ENCODE assay signal across 8 cellular contexts in the genomic region with DNA sequence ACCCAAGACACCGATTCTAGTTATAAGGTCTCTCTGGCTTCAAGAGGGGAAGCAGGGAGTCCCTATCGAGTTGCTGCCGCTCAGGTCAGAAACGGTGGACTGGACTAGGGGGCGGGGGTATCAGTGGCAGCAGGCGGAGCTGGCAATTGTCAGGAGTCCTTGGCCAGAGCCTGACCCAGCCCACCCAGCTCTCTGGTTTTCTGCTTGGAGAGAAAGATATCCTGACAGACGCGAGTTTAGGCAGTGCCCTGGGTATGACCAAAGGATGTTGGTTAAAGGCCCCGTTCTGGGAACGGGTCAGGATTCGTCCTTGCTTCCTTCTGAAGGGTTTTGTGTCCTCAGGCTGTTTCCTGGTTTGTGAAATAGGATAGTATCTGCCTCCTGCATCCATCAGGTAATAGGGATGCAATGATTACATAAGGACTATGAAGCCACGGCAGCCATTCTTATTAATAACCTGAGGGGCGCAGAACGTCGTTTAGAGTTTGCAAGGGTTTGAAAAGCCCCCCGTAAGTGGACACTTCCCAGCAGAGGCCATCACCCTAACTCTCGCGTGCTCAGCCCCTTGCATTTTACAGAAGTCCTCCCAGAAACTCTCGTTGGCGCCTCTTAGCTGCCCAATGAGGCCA. TPM values are rescaled to one million over a fixed set of nuclear protein-coding genes. Genes with fewer than 3 reads are reported as not detected.
A peak's percentile ranks its signal among the peaks of the same experiment; 100 is the strongest.
DNase-seq lines count a peak whose midpoint lies in the region; ATAC-seq, FAIRE-seq and TF ChIP-seq lines count a peak whose summit lies in the region.

No MANE protein-coding gene starts in this region.

- H3K4me3 ChIP-seq in OCI-LY1 (ENCODE audit: low read depth, low read length, poor library complexity, severe bottlenecking), result peak overlapping the region; percentile 91
- H3K4me3 ChIP-seq in K562, result peak overlapping the region; percentile 72

- H3F3A ChIP-seq in OCI-LY1 (ENCODE audit: insufficient read depth, low read length), result peaks cover 8% of the 10 kb centered on the region

- intact Hi-C loops in K562 (cut with micrococcal nuclease), result loop anchor here (5.0 to 10.0 kb wide), 2 partner anchors 88 to 194 kb away; partner anchors contain the start of gene PISD

- TF ChIP-seq EP300 in K562 (IDR thresholded peaks at IDR 0.05; ENCODE audit: low read length), result no peak

- peak overlapping the region; percentile 86 for H3K4me3 Mint-ChIP-seq in T-helper 2 cell treated with Interferon-gamma antibody and Interleukin-4, amounts not matched to agents 5 μg/mL and 100 μg/mL, for 36 hours
- peak overlapping the region; percentile 92 to 97 (median 94) for H3K4me3 Mint-ChIP-seq in immature natural killer cell

- H3K27ac Mint-ChIP-seq in T-helper 2 cell treated with Interferon-gamma antibody and Interleukin-4, amounts not matched to agents 5 μg/mL and 100 μg/mL, for 36 hours, result peak overlapping the region; percentile 98
- H3K27ac Mint-ChIP-seq in immature natural killer cell, result peak overlapping the region; percentile 96 to 99 (median 98)

- peaks cover 49% of the 10 kb centered on the region for H3K4me1 ChIP-seq in OCI-LY1 (ENCODE audit: insufficient read depth, low read length, severe bottlenecking)
- H3K4me1 ChIP-seq in K562 (replicated peaks in 1 of 2; ENCODE audit: control insufficient read depth in 2 of 2, insufficient read depth in 2 of 2, low read length in 2 of 2), result peaks cover 32 to 45% of the 10 kb centered on the region in 2 experiments

- FAIRE-seq in K562 (lab: Jason Lieb, UNC), result peak; percentile 69

- POLR2A ChIA-PET in K562 (lab: Yijun Ruan, JAX), result interaction anchor here (0.8 to 1.5 kb wide), 8 partner anchors 8 to 218 kb away, joined by 3 to 4 read pairs (median 3); no protein-coding TSS in a partner anchor

- in situ Hi-C loops in K562 (cut with MboI), result no loop called here

- H3K27me3 Mint-ChIP-seq in T-helper 2 cell treated with Interferon-gamma antibody and Interleukin-4, amounts not matched to agents 5 μg/mL and 100 μg/mL, for 36 hours (ENCODE audit: low read depth), result no peaks in the 10 kb centered on the region
- H3K27me3 Mint-ChIP-seq in immature natural killer cell (ENCODE audit: low read depth in 3 of 3), result peaks cover 6 to 7% (median 6%) of the 10 kb centered on the region in 3 donors

- no peaks in the 10 kb centered on the region for H3K9me1 ChIP-seq in K562 (ENCODE audit: control insufficient read depth, insufficient read depth, low read length)

- no peaks in the 10 kb centered on the region for H3K9me3 ChIP-seq in OCI-LY1 (ENCODE audit: low read length)
- no peaks in the 10 kb centered on the region for H3K9me3 ChIP-seq in K562 (replicated peaks; ENCODE audit: control insufficient read depth, insufficient read depth, low read depth, low read length)

- H3K27ac ChIP-seq in OCI-LY1 (ENCODE audit: low read depth, low read length, poor library complexity, severe bottlenecking), result peak overlapping the region; percentile 94
- peak overlapping the region; percentile 100 for H3K27ac ChIP-seq in K562 (ENCODE audit: extremely low read depth, low read depth, low read length)

- 0% methylated on average over 20 of the region's 20 CpGs for WGBS in K562 (ENCODE audit: insufficient coverage, low coverage, missing lambda C conversion rate)

- no peaks in the 10 kb centered on the region for H3K9me2 ChIP-seq in OCI-LY1 (ENCODE audit: low read depth, low read length)

- TF ChIP-seq POLR2A in K562 (conservative IDR thresholded peaks at IDR 0.05), result peak; percentile 18; the same call in 1 of the 2 replicates

- no peak overlapping the region for H2AFZ ChIP-seq in OCI-LY1 (ENCODE audit: low read length)
- H2AFZ ChIP-seq in K562 (ENCODE audit: low read depth, low read length), result peak overlapping the region; percentile 97

- CTCF ChIA-PET in K562 (lab: Yijun Ruan, JAX; ENCODE audit: low intra/inter-chr PET ratio), result no interaction called here

- peaks cover 42% of the 10 kb centered on the region for H3K4me1 Mint-ChIP-seq in T-helper 2 cell treated with Interferon-gamma antibody and Interleukin-4, amounts not matched to agents 5 μg/mL and 100 μg/mL, for 36 hours (ENCODE audit: low read depth)
- peaks cover 50% of the 10 kb centered on the region in 2 donors for H3K4me1 Mint-ChIP-seq in immature natural killer cell

- TF ChIP-seq RAD21 in K562 (CRISPR knock-in tag; conservative IDR thresholded peaks at IDR 0.05 in 1 of 2, IDR thresholded peaks at IDR 0.05 in 1 of 2), result no peak

- H3K79me2 ChIP-seq in OCI-LY1 (ENCODE audit: insufficient read depth, low read length), result peaks cover 32% of the 10 kb centered on the region
- peaks cover 34% of the 10 kb centered on the region for H3K79me2 ChIP-seq in K562 (ENCODE audit: control insufficient read depth, insufficient read depth, low read length)

- no peaks in the 10 kb centered on the region for H4K20me1 ChIP-seq in OCI-LY1 (ENCODE audit: insufficient read depth, low read length)
- no peaks in the 10 kb centered on the region for H4K20me1 ChIP-seq in K562 (replicated peaks; ENCODE audit: control insufficient read depth, insufficient read depth, low read length)

- peaks cover 4% of the 10 kb centered on the region for H3K36me3 Mint-ChIP-seq in T-helper 2 cell treated with Interferon-gamma antibody and Interleukin-4, amounts not matched to agents 5 μg/mL and 100 μg/mL, for 36 hours (ENCODE audit: low read depth)
- no peaks in the 10 kb centered on the region for H3K36me3 Mint-ChIP-seq in immature natural killer cell

- TSS peak; percentile 42 for BruUV-seq in K562 (replicated peaks; lab: Mats Ljungman, UMichigan)

- DNase-seq in T-helper 2 cell treated with Interferon-gamma antibody and Interleukin-4, amounts not matched to agents 5 μg/mL and 100 μg/mL, for 36 hours (ENCODE audit: low spot score), result no peak
- DNase-seq in T-helper 2 cell (no peak), K562 (ENCODE audit: extremely low read depth in 1 of 4, low spot score in 3 of 4) (peak; percentile 40 to 85 (median 58)), immature natural killer cell (peak in 1 of 3 donors; percentile 5), 8988T (no peak)
- peak; percentile 7 for DNase-seq in stimulated activated CD4-positive, alpha-beta T cell treated with anti-CD3 and anti-CD28 coated beads, Interleukin-4, amount 100 ng/mL, for 24 hours

- H3K27me3 ChIP-seq in OCI-LY1 (ENCODE audit: insufficient read depth, low read length) (no peaks in the 10 kb centered on the region), K562 (ENCODE audit: control insufficient read depth in 2 of 2, insufficient read depth in 2 of 2, low read length in 2 of 2) (no peaks in the 10 kb centered on the region)

- ATAC-seq in HG03039 (IDR thresholded peaks at IDR 0.05; ENCODE audit: unreplicated experiment) (peak; percentile 4), K562 (peak; percentile 62)

- peaks cover 17% of the 10 kb centered on the region; the same call in 1 of the 2 replicates for H3K36me3 ChIP-seq in OCI-LY1 (ENCODE audit: insufficient read depth, low read length)
- H3K36me3 ChIP-seq in K562 (ENCODE audit: control insufficient read depth, insufficient read depth, low read length), result peaks cover 4% of the 10 kb centered on the region; the same call in 1 of the 3 replicates

- peak overlapping the region; percentile 93 for H3K9ac ChIP-seq in OCI-LY1 (ENCODE audit: low read length)
- H3K9ac ChIP-seq in K562 (ENCODE audit: insufficient read depth in 1 of 2, low read depth in 2 of 2, low read length in 2 of 2), result peak overlapping the region; percentile 91 to 97

- H3K4me2 ChIP-seq in OCI-LY1 (ENCODE audit: low read length), result peak overlapping the region; percentile 85
- H3K4me2 ChIP-seq in K562 (ENCODE audit: insufficient read depth, low read length), result peak overlapping the region; percentile 92

- TF ChIP-seq CTCF in OCI-LY1 (IDR thresholded peaks at IDR 0.05; ENCODE audit: low read length) (no peak), K562 (IDR thresholded peaks at IDR 0.05 in 2 of 3, conservative IDR thresholded peaks at IDR 0.05 in 1 of 3; ENCODE audit: insufficient read depth in 2 of 3, low read depth in 1 of 3, low read length in 3 of 3) (no peak)

- no peaks in the 10 kb centered on the region for H3K9me3 Mint-ChIP-seq in T-helper 2 cell treated with Interferon-gamma antibody and Interleukin-4, amounts not matched to agents 5 μg/mL and 100 μg/mL, for 36 hours
- H3K9me3 Mint-ChIP-seq in immature natural killer cell, result no peaks in the 10 kb centered on the region

RNA-seq across cellular contexts. Expression of gene DEPDC5, which starts 0.7 kb away (rescaled TPM):
- total RNA-seq in K562 (2011; cell fraction: chromatin; rRNA removed; ENCODE audit: low replicate concordance), result 132 and 153 TPM in 2 replicates
- total RNA-seq in K562 (2011; cell fraction: nucleolus; rRNA removed), result 72.2 and 77.4 TPM in 2 replicates
- total RNA-seq in K562 (2011; cell fraction: nucleoplasm; rRNA removed), result 88.6 and 105 TPM in 2 replicates
- 8.5 TPM in 2 replicates for total RNA-seq in K562 (2014; rRNA removed)
- total RNA-seq in K562 (2014; rRNA removed; fragmentation: Illumina TruSeq; extraction: Trizol), result 12.3 and 15.6 TPM in 2 replicates
- 11.6 and 11.8 TPM in 2 replicates for total RNA-seq in K562 (2015; rRNA removed; fragmentation: Illumina TruSeq; extraction: Trizol)
- total RNA-seq in K562 (2021), result 11.4 and 17.0 TPM in 2 replicates
- polyA plus RNA-seq in K562 (2011; rRNA removed), result 10.9 and 12.1 TPM in 2 replicates
- polyA plus RNA-seq in K562 (2011; cell fraction: cytosol; rRNA removed), result 7.2 and 9.5 TPM in 2 replicates
- polyA plus RNA-seq in K562 (2011; cell fraction: nucleus; rRNA removed), result 20.8 and 31.9 TPM in 2 replicates
- 6.0 and 9.1 TPM in 2 replicates for polyA plus RNA-seq in K562 (2012)
- polyA plus RNA-seq in K562 (2014; fragmentation: Illumina TruSeq; extraction: Trizol), result 8.6 and 9.5 TPM in 2 replicates
- polyA plus RNA-seq in K562 (2014; fragmentation: Nextera tagmentation; extraction: Ambion mirVana), result 1 to 10 TPM; 2.3 to 3.3 TPM
- polyA plus RNA-seq in K562 (2014; rRNA removed), result 10.7 and 10.8 TPM in 2 replicates
- polyA minus RNA-seq in K562 (2011; rRNA and poly(A)+ RNA removed), result 49.8 and 57.4 TPM in 2 replicates
- polyA minus RNA-seq in K562 (2011; cell fraction: cytosol; rRNA and poly(A)+ RNA removed), result 6.1 and 6.9 TPM in 2 replicates
- polyA minus RNA-seq in K562 (2011; cell fraction: nucleus; rRNA and poly(A)+ RNA removed), result 27.3 and 37.8 TPM in 2 replicates
- polyA plus RNA-seq in immature natural killer cell, result 10 to 100 TPM in 1 of 3 donors, 1 to 10 TPM in 2; 3.0 to 14.3 (median 3.9) TPM

RNA-seq across cellular contexts. Expression of gene PRR14L, which starts 3.2 kb away (rescaled TPM):
- 27.5 and 105 TPM in 2 replicates for total RNA-seq in K562 (2011; cell fraction: chromatin; rRNA removed; ENCODE audit: low replicate concordance)
- 27.8 and 38.3 TPM in 2 replicates for total RNA-seq in K562 (2011; cell fraction: nucleolus; rRNA removed)
- total RNA-seq in K562 (2011; cell fraction: nucleoplasm; rRNA removed), result 38.4 and 40.3 TPM in 2 replicates
- total RNA-seq in K562 (2014; rRNA removed) (8.9 and 9.6 TPM in 2 replicates), K562 (2014; rRNA removed; fragmentation: Illumina TruSeq; extraction: Trizol) (18.2 and 21.4 TPM in 2 replicates), K562 (2015; rRNA removed; fragmentation: Illumina TruSeq; extraction: Trizol) (17.2 and 18.8 TPM in 2 replicates), K562 (2021) (30.2 and 36.3 TPM in 2 replicates)
- polyA plus RNA-seq in K562 (2011; rRNA removed) (11.1 and 14.4 TPM in 2 replicates), K562 (2014; fragmentation: Illumina TruSeq; extraction: Trizol) (11.6 and 12.3 TPM in 2 replicates), K562 (2014; fragmentation: Nextera tagmentation; extraction: Ambion mirVana) (1 to 10 TPM; 2.8 to 6.8 TPM), K562 (2014; rRNA removed) (9.8 and 12.8 TPM in 2 replicates), immature natural killer cell (10 to 100 TPM; 13.7 to 41.7 (median 14.1) TPM)
- 9.4 and 11.8 TPM in 2 replicates for polyA plus RNA-seq in K562 (2011; cell fraction: cytosol; rRNA removed)
- polyA plus RNA-seq in K562 (2011; cell fraction: nucleus; rRNA removed), result 18.7 and 21.0 TPM in 2 replicates
- polyA plus RNA-seq in K562 (2012), result 6.1 and 7.4 TPM in 2 replicates
- polyA minus RNA-seq in K562 (2011; rRNA and poly(A)+ RNA removed), result 44.0 and 60.6 TPM in 2 replicates
- polyA minus RNA-seq in K562 (2011; cell fraction: cytosol; rRNA and poly(A)+ RNA removed), result 25.8 and 28.9 TPM in 2 replicates
- 20.1 and 32.0 TPM in 2 replicates for polyA minus RNA-seq in K562 (2011; cell fraction: nucleus; rRNA and poly(A)+ RNA removed)

Comparison
In these comparisons a context has a peak if more than half of its experiments do, and no peak if none do; other contexts are left out.
1. DNase-seq: peak in K562 (4 of 4) and stimulated activated CD4-positive, alpha-beta T cell treated with anti-CD3 and anti-CD28 coated beads, Interleukin-4, amount 100 ng/mL, for 24 hours (single experiment); none in T-helper 2 cell treated with Interferon-gamma antibody and Interleukin-4, amounts not matched to agents 5 μg/mL and 100 μg/mL, for 36 hours (single experiment), T-helper 2 cell (0 of 5) and 8988T (single experiment).